16 cellular contexts compared by ENCODE assay signal in genomic region chr12:103779410-103780092, GRCh38.
A peak's percentile ranks its signal among the peaks of the same experiment; 100 is the strongest.
DNase-seq lines count a peak whose midpoint lies in the region; ATAC-seq lines count a peak whose summit lies in the region.
"Had no signal": no experiment of that assay in that cellular context is flagged by ENCODE, and none has a peak within 500 bp of the region (broad histone marks: within the 10 kb centered on the region; RNA-seq: fewer than 3 reads in every experiment).

No MANE protein-coding gene starts in this region.

- intact Hi-C loops in sciatic nerve (cut with DNase I): no loop called here

- peak; percentile 56 for ATAC-seq in sciatic nerve
- ATAC-seq in GM19023 (IDR thresholded peaks at IDR 0.05; ENCODE audit: unreplicated experiment): no peak

- DNase-seq in NCI-H510A treated with DMSO at 0.1 percent for 48 hours (lab: John Stamatoyannopoulos, UW) (peak; percentile 49), NCI-H510A (lab: John Stamatoyannopoulos, UW) (no peak), LHCN-M2 (ENCODE audit: low read depth) (peak; percentile 66), astrocyte of the hippocampus (ENCODE audit: low read depth, low spot score) (peak; percentile 78), sciatic nerve (ENCODE audit: low spot score) (no peak), NCI-H2081 treated with DMSO at 0.1 percent for 48 hours (lab: John Stamatoyannopoulos, UW) (no peak)
- DNase-seq in stimulated activated CD4-positive, alpha-beta T cell treated with anti-CD3 and anti-CD28 coated beads, Interleukin-12 subunit alpha, Interleukin-12 subunit beta, amount 100 ng/mL, for 4 hours: no peak
- DNase-seq: activated CD4-positive, CD25-positive, alpha-beta regulatory T cell treated with anti-CD3 and anti-CD28 coated beads, Interleukin-2, amount 50 U/mL, for 72 hours; activated T-cell treated with anti-CD3 and anti-CD28 coated beads, Interleukin-2, amount 50 U/mL, for 24 hours; aorta; dorsolateral prefrontal cortex; KG1; NCI-H524; stimulated activated CD4-positive, alpha-beta T cell treated with anti-CD3 and anti-CD28 coated beads, Interleukin-4, amount 100 ng/mL, for 24 hours; stimulated activated naive CD4-positive, alpha-beta T cell had no signal

Comparison
In these comparisons a context has a peak if more than half of its experiments do, and no peak if none do; other contexts are left out.
1. DNase-seq: peak in NCI-H510A treated with DMSO at 0.1 percent for 48 hours (single experiment), LHCN-M2 (single experiment) and astrocyte of the hippocampus (single experiment); none in NCI-H510A (single experiment), sciatic nerve (single experiment), stimulated activated CD4-positive, alpha-beta T cell treated with anti-CD3 and anti-CD28 coated beads, Interleukin-12 subunit alpha, Interleukin-12 subunit beta, amount 100 ng/mL, for 4 hours (single experiment) and NCI-H2081 treated with DMSO at 0.1 percent for 48 hours (single experiment).